Comparison of ENCODE assay signal across 8 cellular contexts in genomic region chr1:116418091-116418830, GRCh38. TPM values are rescaled to one million over a fixed set of nuclear protein-coding genes. Genes with fewer than 3 reads are reported as not detected.
DNase-seq lines count a peak whose midpoint lies in the region; ATAC-seq lines count a peak whose summit lies in the region.

No MANE protein-coding gene starts in this region.

- no peaks in the 10 kb centered on the region for H3K36me3 ChIP-seq in ACC112 (ENCODE audit: insufficient read depth, low read length)

- no peaks in the 10 kb centered on the region for H3K79me2 ChIP-seq in ACC112 (ENCODE audit: control insufficient read depth, insufficient read depth, low read length, unreplicated experiment)

- peak overlapping the region; percentile 92 for H3K4me3 ChIP-seq in ACC112 (ENCODE audit: low read depth, low read length)

- H3K4me1 ChIP-seq in ACC112 (ENCODE audit: control insufficient read depth, insufficient read depth, low read length, unreplicated experiment) = peaks cover 9% of the 10 kb centered on the region

- peak; percentile 41 for DNase-seq in NCI-H2196 treated with DMSO at 0.1 percent for 48 hours (lab: John Stamatoyannopoulos, UW; ENCODE audit: unreplicated experiment)
- peak; percentile 81 for DNase-seq in cerebellum (ENCODE audit: low spot score)
- peak; percentile 88 for DNase-seq in kidney tubule cell (ENCODE audit: low spot score)
- peak; percentile 59 to 70 for DNase-seq in stimulated activated CD4-positive, alpha-beta T cell treated with anti-CD3 and anti-CD28 coated beads, Interleukin-1b, Interleukin-23, amount 100 ng/mL, for 1 hour (ENCODE audit: low read depth in 2 of 2)

- H2AFZ ChIP-seq in ACC112 (ENCODE audit: low read length, unreplicated experiment) = peak overlapping the region; percentile 99

- H3K27me3 ChIP-seq in ACC112 (ENCODE audit: insufficient read depth, low read length) = peaks cover 10% of the 10 kb centered on the region; the same call in 1 of the 2 replicates

- ATAC-seq in GM18858 (IDR thresholded peaks at IDR 0.05; ENCODE audit: unreplicated experiment) (peak; percentile 79), HG03066 (IDR thresholded peaks at IDR 0.05; ENCODE audit: low read depth, unreplicated experiment) (peak; percentile 85)
- ATAC-seq in activated CD4-positive, CD25-positive, alpha-beta regulatory T cell treated with anti-CD3 and anti-CD28 coated beads, Interleukin-2, amount 50 U/mL, for 24 hours = peak; percentile 93 to 94

- H3K27ac ChIP-seq in ACC112 (ENCODE audit: low read depth, low read length) = no peak overlapping the region

RNA-seq across cellular contexts. Expression of gene ATP1A1, which starts 45.2 kb away (rescaled TPM):
- total RNA-seq in cerebellum = 69.9 TPM
